Comparison of ENCODE assay signal across 21 cellular contexts in the genomic region with DNA sequence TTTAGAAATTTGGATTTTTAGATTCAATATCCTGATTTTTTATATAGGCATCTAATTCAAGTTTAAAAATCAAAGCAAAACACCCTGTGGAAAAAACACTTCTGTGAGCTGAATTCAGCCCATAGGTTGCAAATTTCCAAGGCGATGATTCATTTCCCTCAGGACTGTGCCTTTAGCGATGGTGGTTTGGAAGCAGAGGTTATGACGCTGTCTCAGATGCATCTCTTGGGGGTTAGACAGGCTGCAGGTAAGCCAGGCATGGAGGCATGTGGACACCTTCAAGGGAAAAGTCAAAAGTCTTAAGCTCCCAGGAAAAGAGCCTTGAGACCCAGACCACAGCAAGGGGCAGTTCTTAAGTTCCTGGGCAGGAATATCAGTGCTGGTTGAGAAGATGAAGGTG. TPM values are rescaled to one million over a fixed set of nuclear protein-coding genes. Genes with fewer than 3 reads are reported as not detected.
"Had no signal": no experiment of that assay in that cellular context is flagged by ENCODE, and none has a peak within 500 bp of the region (broad histone marks: within the 10 kb centered on the region; RNA-seq: fewer than 3 reads in every experiment).

No MANE protein-coding gene starts in this region.

- H3K27ac ChIP-seq: coronary artery, hepatocyte, left lung, ovary, skin epidermis, transverse colon, WERI-Rb-1 had no signal

- H3K4me1 ChIP-seq: left lung, transverse colon had no signal

- H3K36me3 ChIP-seq: left lung, ovary, transverse colon, WERI-Rb-1 had no signal

- H3K79me2 ChIP-seq: hepatocyte had no signal

- H2AFZ ChIP-seq: hepatocyte had no signal

- ATAC-seq: activated CD4-positive, alpha-beta T cell treated with anti-CD3 and anti-CD28 coated beads for 36 hours; left lung; mucosa of descending colon; naive thymus-derived CD4-positive, alpha-beta T cell; T-cell had no signal

- H3K27me3 ChIP-seq: hepatocyte, left lung, ovary, transverse colon had no signal

- H3K9me3 ChIP-seq: left lung, mucosa of descending colon, ovary, transverse colon had no signal

- DNase-seq: activated CD4-positive, alpha-beta memory T cell treated with anti-CD3 and anti-CD28 coated beads, Interleukin-2, amount 10 ng/mL, durations not matched to agents 7 days and 5 days; activated CD4-positive, alpha-beta T cell treated with anti-CD3 and anti-CD28 coated beads for 36 hours; activated naive CD4-positive, alpha-beta T cell treated with anti-CD3 and anti-CD28 coated beads, Interleukin-2, amount 10 ng/mL, durations not matched to agents 7 days and 5 days; activated T-cell treated with anti-CD3 and anti-CD28 coated beads, Interleukin-2, amount 50 U/mL, for 24 hours; central memory CD4-positive, alpha-beta T cell; effector CD4-positive, alpha-beta T cell; left lung; mucosa of descending colon; naive thymus-derived CD4-positive, alpha-beta T cell; ovary; stimulated activated CD4-positive, alpha-beta T cell treated with anti-CD3 and anti-CD28 coated beads, Interleukin-15, amount 100 ng/mL, for 24 hours; stimulated activated CD4-positive, alpha-beta T cell treated with anti-CD3 and anti-CD28 coated beads, Interleukin-4, amount 100 ng/mL, for 1 hour; stimulated activated naive CD4-positive, alpha-beta T cell treated with Interleukin-2 at 50 U/mL for 16 hours; T-cell; T-helper 9 cell; transverse colon; WERI-Rb-1 had no signal

- H3K4me2 ChIP-seq: hepatocyte had no signal

- H3K4me3 ChIP-seq: coronary artery, hepatocyte, left lung, mucosa of descending colon, ovary, skin epidermis, transverse colon had no signal

RNA-seq across cellular contexts. Expression of gene LGI1, which starts 45.8 kb away (rescaled TPM):
- polyA plus RNA-seq: keratinocyte; naive thymus-derived CD4-positive, alpha-beta T cell had no signal
